Comparison of ENCODE assay signal across 9 cellular contexts in genomic region chr6:112781236-112781635, GRCh38.
DNase-seq lines count a peak whose midpoint lies in the region; FAIRE-seq and TF ChIP-seq lines count a peak whose summit lies in the region.
"Had no signal": no experiment of that assay in that cellular context is flagged by ENCODE, and none has a peak within 500 bp of the region (broad histone marks: within the 10 kb centered on the region; RNA-seq: fewer than 3 reads in every experiment).

No MANE protein-coding gene starts in this region.

- H3K27ac ChIP-seq in H1 (ENCODE audit: low read depth, low read length) (no peak overlapping the region), mesendoderm (ENCODE audit: low read depth, low read length) (no peak overlapping the region), left ventricle myocardium inferior (replicated peaks) (no peak overlapping the region)

- H3K23ac ChIP-seq in H1 (ENCODE audit: insufficient read length) (no peak overlapping the region), mesendoderm (ENCODE audit: low read length) (no peak overlapping the region)

- no peak overlapping the region for H4K91ac ChIP-seq in H1 (replicated peaks; ENCODE audit: insufficient read length, low read length)

- H2BK120ac ChIP-seq in H1 (replicated peaks; ENCODE audit: low read depth, low read length) (no peak overlapping the region), mesendoderm (ENCODE audit: low read depth, low read length) (no peak overlapping the region)

- H3K56ac ChIP-seq in H1 (replicated peaks; ENCODE audit: insufficient read length, low read depth, low read length) (no peak overlapping the region), mesendoderm (ENCODE audit: low read length) (no peak overlapping the region)

- H2AK5ac ChIP-seq in H1 (ENCODE audit: low read depth, low read length) (no peak overlapping the region), mesendoderm (ENCODE audit: low read length) (no peak overlapping the region)

- H3K36me3 ChIP-seq in H1 (ENCODE audit: control insufficient read depth in 2 of 4, insufficient read depth in 4 of 4, low read length in 3 of 4) (no peaks in the 10 kb centered on the region), mesendoderm (ENCODE audit: control insufficient read depth, insufficient read depth, low read length) (no peaks in the 10 kb centered on the region), left ventricle myocardium inferior (no peaks in the 10 kb centered on the region)

- H4K8ac ChIP-seq in H1 (ENCODE audit: extremely low read depth, insufficient read depth, low read length) = no peak overlapping the region
- H4K8ac ChIP-seq in mesendoderm (ENCODE audit: low read depth, low read length) = no peak overlapping the region

- FAIRE-seq in D721Med (lab: Jason Lieb, UNC) = no peak
- no peak for FAIRE-seq in H1 (lab: Jason Lieb, UNC)
- no peak for FAIRE-seq in GM12892 (lab: Jason Lieb, UNC)

- WGBS in H1 (ENCODE audit: extremely low coverage in 1 of 2, insufficient coverage in 1 of 2, insufficient read length in 1 of 2, insufficient replicate concordance in 2 of 2, low coverage in 1 of 2, low lambda C conversion rate in 2 of 2, missing lambda C conversion rate in 1 of 2), 2 experiments = 89% methylated on average over 2 of the region's 2 CpGs; no CpG with 5 or more reads in 1 of the 2 experiments
- WGBS in mesendoderm (ENCODE audit: extremely low coverage, insufficient coverage, low lambda C conversion rate) = no CpG with 5 or more reads among the region's 2 CpGs

- no peak overlapping the region for H2AFZ ChIP-seq in H1 (ENCODE audit: low read length)

- H3K4me3 ChIP-seq in H1 (ENCODE audit: extremely low read depth in 1 of 4, insufficient read depth in 2 of 4, low read depth in 3 of 4, low read length in 4 of 4) (no peak overlapping the region), mesendoderm (ENCODE audit: low read length) (no peak overlapping the region), left ventricle myocardium inferior (no peak overlapping the region)

- H2BK5ac ChIP-seq in H1 (ENCODE audit: low read depth, low read length) (no peak overlapping the region), mesendoderm (ENCODE audit: low read length) (no peak overlapping the region)

- DNase-seq in D721Med (ENCODE audit: insufficient read length, low spot score) (no peak), NCI-H69 (lab: John Stamatoyannopoulos, UW) (peak; percentile 6), H1 (ENCODE audit: low read depth in 1 of 2, low spot score in 2 of 2) (no peak), mesendoderm (peak; percentile 21), HK-2 (ENCODE audit: unreplicated experiment) (no peak), GM12892 (ENCODE audit: insufficient read length) (no peak), left ventricle myocardium inferior (no peak), NK-92 (lab: John Stamatoyannopoulos, UW; ENCODE audit: unreplicated experiment) (no peak)
- DNase-seq: activated CD8-positive, alpha-beta memory T cell treated with anti-CD3 and anti-CD28 coated beads, Interleukin-2, amount 50 U/mL, for 4 hours had no signal

- no peak overlapping the region for H3K14ac ChIP-seq in H1 (ENCODE audit: insufficient read length)

- H3K27me3 ChIP-seq in H1 (replicated peaks in 1 of 4; ENCODE audit: control insufficient read depth in 3 of 4, extremely low read depth in 1 of 4, insufficient read depth in 3 of 4, low read length in 3 of 4) (no peaks in the 10 kb centered on the region), mesendoderm (ENCODE audit: insufficient read depth, low read length, poor library complexity) (no peaks in the 10 kb centered on the region), left ventricle myocardium inferior (ENCODE audit: low read depth) (no peaks in the 10 kb centered on the region)

- H3K79me2 ChIP-seq in H1 (ENCODE audit: control insufficient read depth in 1 of 2, insufficient read depth in 2 of 2, low read length in 2 of 2) (no peaks in the 10 kb centered on the region), mesendoderm (ENCODE audit: control insufficient read depth, insufficient read depth, low read length) (no peaks in the 10 kb centered on the region)

- H3K4me1 ChIP-seq in H1 (replicated peaks in 1 of 4; ENCODE audit: control insufficient read depth in 3 of 4, insufficient read depth in 4 of 4, low read length in 3 of 4) (no peaks in the 10 kb centered on the region), mesendoderm (ENCODE audit: control insufficient read depth, low read depth, low read length) (no peaks in the 10 kb centered on the region), left ventricle myocardium inferior (no peaks in the 10 kb centered on the region)

- H3K9ac ChIP-seq in H1 (replicated peaks in 1 of 4; ENCODE audit: extremely low read depth in 1 of 4, low read depth in 3 of 4, low read length in 3 of 4) (no peak overlapping the region), mesendoderm (ENCODE audit: low read length) (no peak overlapping the region)

- no peak for TF ChIP-seq EP300 in H1 (IDR thresholded peaks at IDR 0.05; ENCODE audit: borderline replicate concordance in 1 of 2, low read depth in 2 of 2, low read length in 2 of 2)

- H2BK12ac ChIP-seq in H1 (ENCODE audit: low read depth, low read length) = no peak overlapping the region

- TF ChIP-seq RAD21 in H1 (IDR thresholded peaks at IDR 0.05 in 1 of 2, conservative IDR thresholded peaks at IDR 0.05 in 1 of 2; ENCODE audit: low read depth in 2 of 2, low read length in 2 of 2) = peak; percentile 27 to 50

- H3K4ac ChIP-seq in H1 (replicated peaks; ENCODE audit: insufficient read length, low read depth, low read length) (no peak overlapping the region), mesendoderm (ENCODE audit: low read depth, low read length) (no peak overlapping the region)

- H3K23me2 ChIP-seq in H1 (ENCODE audit: low read depth, low read length) = no peaks in the 10 kb centered on the region

- intact Hi-C loops in left ventricle myocardium inferior (cut with micrococcal nuclease) = loop anchor here (5.0 kb wide), 1 partner anchor 1081 kb away; no protein-coding TSS in a partner anchor

- POLR2A ChIA-PET in H1 (lab: Charles Lee; ENCODE audit: partially characterized antibody) = no interaction called here

- TF ChIP-seq POLR2A in H1 (IDR thresholded peaks at IDR 0.05; ENCODE audit: control extremely low read depth in 1 of 2, low read depth in 2 of 2, low read length in 2 of 2) = no peak
- TF ChIP-seq POLR2A in GM12892 (IDR thresholded peaks at IDR 0.05; ENCODE audit: low read depth, low read length) = no peak

- no peak overlapping the region for H2BK15ac ChIP-seq in H1 (ENCODE audit: low read length)
- no peak overlapping the region for H2BK15ac ChIP-seq in mesendoderm (replicated peaks; ENCODE audit: low read depth)

- H3K18ac ChIP-seq in H1 (ENCODE audit: extremely low read depth, low read length) = no peak overlapping the region
- H3K18ac ChIP-seq in mesendoderm (ENCODE audit: low read length) = no peak overlapping the region

- no peaks in the 10 kb centered on the region for H4K20me1 ChIP-seq in H1 (replicated peaks in 1 of 2; ENCODE audit: control insufficient read depth in 1 of 2, insufficient read depth in 2 of 2, low read length in 2 of 2)

- H3K9me3 ChIP-seq in H1 (ENCODE audit: insufficient read depth in 2 of 2, low read depth in 1 of 2, low read length in 1 of 2) (no peaks in the 10 kb centered on the region), left ventricle myocardium inferior (replicated peaks) (no peaks in the 10 kb centered on the region)

- H2BK20ac ChIP-seq in H1 (ENCODE audit: low read length) = no peak overlapping the region

- H3K4me2 ChIP-seq in H1 (ENCODE audit: insufficient read depth in 1 of 2, low read depth in 2 of 2, low read length in 2 of 2) (no peak overlapping the region), mesendoderm (ENCODE audit: low read length) (no peak overlapping the region)

- no peak overlapping the region for H4K5ac ChIP-seq in H1 (ENCODE audit: insufficient read length, low read depth, low read length)
- no peak overlapping the region for H4K5ac ChIP-seq in mesendoderm (ENCODE audit: low read length)

- peak; percentile 5 for TF ChIP-seq CTCF in D721Med (IDR thresholded peaks at IDR 0.05; ENCODE audit: insufficient read depth, missing control alignments)
- no peak for TF ChIP-seq CTCF in H1 (IDR thresholded peaks at IDR 0.05; ENCODE audit: control extremely low read depth in 1 of 3, insufficient read depth in 1 of 3, low read depth in 1 of 3, low read length in 3 of 3)
- TF ChIP-seq CTCF in left ventricle myocardium inferior (IDR thresholded peaks at IDR 0.05; ENCODE audit: borderline replicate concordance) = no peak

- H3K79me1 ChIP-seq in H1 (ENCODE audit: low read depth, low read length) (no peaks in the 10 kb centered on the region), mesendoderm (ENCODE audit: low read length) (no peaks in the 10 kb centered on the region)

- CTCF ChIA-PET in H1 (lab: Charles Lee; ENCODE audit: partially characterized antibody) = interaction anchor here (0.6 to 1.7 kb wide), 8 partner anchors 17 to 413 kb away, joined by 3 read pairs; no protein-coding TSS in a partner anchor

TF ChIP-seq in H1, 55 proteins besides CTCF, POLR2A, EP300 and RAD21 (continues in another document):
- no peak for TF ChIP-seq KDM5A (IDR thresholded peaks at IDR 0.05; ENCODE audit: low read length)

Comparison
In these comparisons a context has a peak if more than half of its experiments do, and no peak if none do; other contexts are left out.
1. DNase-seq: peak in NCI-H69 (single experiment) and mesendoderm (single experiment); none in D721Med (single experiment), H1 (0 of 2), HK-2 (single experiment), GM12892 (single experiment), left ventricle myocardium inferior (single experiment) and NK-92 (single experiment).